1 cellular context compared by ENCODE assay signal in genomic region chr20:20060234-20060998, GRCh38.
TF ChIP-seq lines count a peak whose summit lies in the region.

No MANE protein-coding gene starts in this region.

TF ChIP-seq in HepG2, 621 proteins besides CTCF, POLR2A, EP300 and RAD21:
- TF ChIP-seq, protein P1, sequence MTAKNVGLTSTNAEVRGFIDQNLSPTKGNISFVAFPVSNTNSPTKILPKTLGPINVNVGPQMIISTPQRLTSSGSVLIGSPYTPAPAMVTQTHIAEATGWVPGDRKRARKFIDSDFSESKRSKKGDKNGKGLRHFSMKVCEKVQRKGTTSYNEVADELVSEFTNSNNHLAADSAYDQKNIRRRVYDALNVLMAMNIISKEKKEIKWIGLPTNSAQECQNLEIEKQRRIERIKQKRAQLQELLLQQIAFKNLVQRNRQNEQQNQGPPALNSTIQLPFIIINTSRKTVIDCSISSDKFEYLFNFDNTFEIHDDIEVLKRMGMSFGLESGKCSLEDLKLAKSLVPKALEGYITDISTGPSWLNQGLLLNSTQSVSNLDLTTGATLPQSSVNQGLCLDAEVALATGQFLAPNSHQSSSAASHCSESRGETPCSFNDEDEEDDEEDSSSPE (CRISPR knock-in tag; IDR thresholded peaks at IDR 0.05) = no peak
- TF ChIP-seq ZNF703 (CRISPR knock-in tag; IDR thresholded peaks at IDR 0.05; ENCODE audit: borderline replicate concordance) = no peak
- peak; percentile 66; the same call in 1 of the 2 replicates for TF ChIP-seq NFE2L2 (IDR thresholded peaks at IDR 0.05; ENCODE audit: low read length)
